ENCODE assay signal across 15 cellular contexts in genomic region chr11:45212566-45213315, GRCh38.
DNase-seq lines count a peak whose midpoint lies in the region; ATAC-seq and TF ChIP-seq lines count a peak whose summit lies in the region.
"Had no signal": no experiment of that assay in that cellular context is flagged by ENCODE, and none has a peak within 500 bp of the region (broad histone marks: within the 10 kb centered on the region; RNA-seq: fewer than 3 reads in every experiment).

No MANE protein-coding gene starts in this region.

- no peaks in the 10 kb centered on the region for H3K27me3 ChIP-seq in SK-N-SH (ENCODE audit: insufficient read depth)
- H3K27me3 ChIP-seq in smooth muscle cell (ENCODE audit: low read depth) = no peaks in the 10 kb centered on the region
- H3K27me3 ChIP-seq: esophagus muscularis mucosa, suprapubic skin had no signal

- POLR2A ChIA-PET in SK-N-SH (lab: Yijun Ruan, JAX) (no interaction called here), OCI-LY7 (lab: Charles Lee) (no interaction called here)
- POLR2A ChIA-PET in activated CD4-positive, alpha-beta memory T cell treated with anti-CD3 and anti-CD28 coated beads for 36 hours (lab: Charles Lee) = no interaction called here

- H3K27ac ChIP-seq in SK-N-SH (ENCODE audit: low read depth in 2 of 2, low read length in 1 of 2) = no peak overlapping the region
- H3K27ac ChIP-seq in OCI-LY7 (ENCODE audit: low read depth, low read length, poor library complexity, severe bottlenecking) = no peak overlapping the region
- no peak overlapping the region for H3K27ac ChIP-seq in smooth muscle cell (ENCODE audit: low read depth)
- H3K27ac ChIP-seq: SK-N-MC, suprapubic skin had no signal

- H3K79me2 ChIP-seq in SK-N-SH (ENCODE audit: insufficient read depth) = no peaks in the 10 kb centered on the region
- no peaks in the 10 kb centered on the region for H3K79me2 ChIP-seq in OCI-LY7 (ENCODE audit: insufficient read depth, low read depth, low read length)
- no peaks in the 10 kb centered on the region for H3K79me2 ChIP-seq in smooth muscle cell (ENCODE audit: low read depth)

- no peaks in the 10 kb centered on the region for H3K9me3 Mint-ChIP-seq in activated CD4-positive, alpha-beta memory T cell treated with anti-CD3 and anti-CD28 coated beads for 36 hours
- H3K9me3 Mint-ChIP-seq: activated CD4-positive, alpha-beta memory T cell treated with anti-CD3 and anti-CD28 coated beads, Interleukin-2, amount 10 ng/mL, durations not matched to agents 7 days and 5 days had no signal

- 92% methylated on average over 23 of the region's 31 CpGs for WGBS in SK-N-SH (ENCODE audit: low lambda C conversion rate)
- 84% methylated on average over 30 of the region's 31 CpGs for WGBS in smooth muscle cell (ENCODE audit: low lambda C conversion rate)

- no peaks in the 10 kb centered on the region for H3K4me1 Mint-ChIP-seq in activated CD4-positive, alpha-beta memory T cell treated with anti-CD3 and anti-CD28 coated beads for 36 hours (ENCODE audit: low read depth)

- ATAC-seq in SK-N-SH treated with all-trans-retinoic acid at 6 μM for 48 hours (no peak; the same call in 2 of the 3 replicates), HG02884 (IDR thresholded peaks at IDR 0.05; ENCODE audit: unreplicated experiment) (no peak)

- no TSS peak for BruUV-seq in OCI-LY7 (replicated peaks; lab: Mats Ljungman, UMichigan)

- intact Hi-C loops in OCI-LY7 (cut with micrococcal nuclease; ENCODE audit: unreplicated experiment) = no loop called here
- intact Hi-C loops in activated CD4-positive, alpha-beta memory T cell treated with anti-CD3 and anti-CD28 coated beads for 36 hours (cut with micrococcal nuclease) = no loop called here

- CTCF ChIA-PET in SK-N-SH (lab: Yijun Ruan, JAX) = interaction anchor here (0.7 to 2.3 kb wide), 4 partner anchors 9 to 102 kb away, joined by 3 to 7 read pairs (median 3); no protein-coding TSS in a partner anchor
- CTCF ChIA-PET in OCI-LY7 (lab: Charles Lee; ENCODE audit: unreplicated experiment) = no interaction called here
- CTCF ChIA-PET in activated CD4-positive, alpha-beta memory T cell treated with anti-CD3 and anti-CD28 coated beads for 36 hours (lab: Charles Lee) = no interaction called here

- H3F3A ChIP-seq in SK-N-SH (replicated peaks; ENCODE audit: insufficient read depth) (no peaks in the 10 kb centered on the region), smooth muscle cell (ENCODE audit: low read depth) (no peaks in the 10 kb centered on the region)

- H3K4me3 ChIP-seq in SK-N-SH (ENCODE audit: low read depth in 2 of 2, low read length in 1 of 2) (no peak overlapping the region), OCI-LY7 (ENCODE audit: low read depth, low read length, poor library complexity, severe bottlenecking) (no peak overlapping the region), fibroblast of villous mesenchyme (ENCODE audit: low read depth, low read length) (no peak overlapping the region), smooth muscle cell (no peak overlapping the region)
- H3K4me3 ChIP-seq: esophagus muscularis mucosa, SK-N-MC, suprapubic skin had no signal

- DNase-seq in SK-N-SH (no peak), OCI-LY7 (ENCODE audit: low spot score) (no peak), fibroblast of villous mesenchyme (ENCODE audit: low read depth) (no peak), smooth muscle cell (lab: John Stamatoyannopoulos, UW; ENCODE audit: unreplicated experiment) (no peak), activated gamma-delta T cell treated with Interleukin-2 at 50 U/mL for 16 hours (no peak)
- DNase-seq in activated CD4-positive, alpha-beta memory T cell treated with anti-CD3 and anti-CD28 coated beads for 36 hours = no peak
- DNase-seq: activated CD4-positive, alpha-beta memory T cell treated with anti-CD3 and anti-CD28 coated beads, Interleukin-2, amount 10 ng/mL, durations not matched to agents 7 days and 5 days; Caco-2; cortex of kidney; NCI-H2171 had no signal

- H3K9me3 ChIP-seq in SK-N-SH (no peaks in the 10 kb centered on the region), OCI-LY7 (ENCODE audit: low read length) (no peaks in the 10 kb centered on the region), smooth muscle cell (replicated peaks; ENCODE audit: low read depth) (no peaks in the 10 kb centered on the region)
- H3K9me3 ChIP-seq: Caco-2, esophagus muscularis mucosa, suprapubic skin had no signal

- H3K9ac ChIP-seq in SK-N-SH (no peak overlapping the region), smooth muscle cell (ENCODE audit: low read depth) (no peak overlapping the region)

- TF ChIP-seq CTCF in SK-N-SH (IDR thresholded peaks at IDR 0.05) (peak; percentile 38; the same call in 1 of the 2 replicates), OCI-LY7 (conservative IDR thresholded peaks at IDR 0.05; ENCODE audit: low read length) (peak; percentile 33; the same call in 1 of the 2 replicates), fibroblast of villous mesenchyme (IDR thresholded peaks at IDR 0.05; ENCODE audit: insufficient read depth, low read depth, low read length) (peak; percentile 11), smooth muscle cell (IDR thresholded peaks at IDR 0.05; ENCODE audit: borderline replicate concordance, insufficient read depth, poor library complexity, severe bottlenecking) (peak; percentile 11)

- no peaks in the 10 kb centered on the region for H4K20me1 ChIP-seq in SK-N-SH (ENCODE audit: insufficient read depth)
- H4K20me1 ChIP-seq in OCI-LY7 (ENCODE audit: insufficient read depth, low read length) = no peaks in the 10 kb centered on the region
- H4K20me1 ChIP-seq in smooth muscle cell (ENCODE audit: low read depth) = peaks cover 4% of the 10 kb centered on the region

- no peaks in the 10 kb centered on the region for H3K27me3 Mint-ChIP-seq in activated CD4-positive, alpha-beta memory T cell treated with anti-CD3 and anti-CD28 coated beads for 36 hours
- H3K27me3 Mint-ChIP-seq: activated CD4-positive, alpha-beta memory T cell treated with anti-CD3 and anti-CD28 coated beads, Interleukin-2, amount 10 ng/mL, durations not matched to agents 7 days and 5 days had no signal

- no peak overlapping the region for H3K4me3 Mint-ChIP-seq in activated CD4-positive, alpha-beta memory T cell treated with anti-CD3 and anti-CD28 coated beads for 36 hours
- H3K4me3 Mint-ChIP-seq: activated CD4-positive, alpha-beta memory T cell treated with anti-CD3 and anti-CD28 coated beads, Interleukin-2, amount 10 ng/mL, durations not matched to agents 7 days and 5 days had no signal

- TF ChIP-seq RAD21 in SK-N-SH (IDR thresholded peaks at IDR 0.05; ENCODE audit: low read length) = no peak

- H3K36me3 ChIP-seq in SK-N-SH (replicated peaks in 1 of 2; ENCODE audit: control insufficient read depth in 1 of 2, insufficient read depth in 2 of 2, low read length in 1 of 2) (peaks cover 0 to 7% of the 10 kb centered on the region in 2 experiments), OCI-LY7 (ENCODE audit: insufficient read depth, low read length) (no peaks in the 10 kb centered on the region), smooth muscle cell (ENCODE audit: low read depth) (no peaks in the 10 kb centered on the region)

- no peak overlapping the region for H3K27ac Mint-ChIP-seq in activated CD4-positive, alpha-beta memory T cell treated with anti-CD3 and anti-CD28 coated beads for 36 hours
- H3K27ac Mint-ChIP-seq: activated CD4-positive, alpha-beta memory T cell treated with anti-CD3 and anti-CD28 coated beads, Interleukin-2, amount 10 ng/mL, durations not matched to agents 7 days and 5 days had no signal

- H2AFZ ChIP-seq in SK-N-SH (ENCODE audit: low read depth) (no peak overlapping the region), OCI-LY7 (ENCODE audit: low read length) (no peak overlapping the region), smooth muscle cell (ENCODE audit: low read depth) (no peak overlapping the region)

- H3K4me1 ChIP-seq in SK-N-SH (ENCODE audit: control insufficient read depth in 1 of 2, insufficient read depth in 2 of 2, low read depth in 1 of 2, low read length in 1 of 2) = no peaks in the 10 kb centered on the region; a peak in 2 of 4 replicates
- no peaks in the 10 kb centered on the region for H3K4me1 ChIP-seq in OCI-LY7 (ENCODE audit: insufficient read depth, low read length, poor library complexity, severe bottlenecking)
- H3K4me1 ChIP-seq in smooth muscle cell (ENCODE audit: low read depth) = peaks cover 9% of the 10 kb centered on the region
- H3K4me1 ChIP-seq: Caco-2 had no signal

- peaks cover 1% of the 10 kb centered on the region for H3K36me3 Mint-ChIP-seq in activated CD4-positive, alpha-beta memory T cell treated with anti-CD3 and anti-CD28 coated beads for 36 hours

- H3K4me2 ChIP-seq in SK-N-SH = no peak overlapping the region
- no peak overlapping the region for H3K4me2 ChIP-seq in OCI-LY7 (ENCODE audit: low read length)
- H3K4me2 ChIP-seq in smooth muscle cell = no peak overlapping the region

- H3K9me2 ChIP-seq in SK-N-SH (no peaks in the 10 kb centered on the region), OCI-LY7 (ENCODE audit: insufficient read depth, low read length) (no peaks in the 10 kb centered on the region)

- no peak for TF ChIP-seq EP300 in SK-N-SH (IDR thresholded peaks at IDR 0.05; ENCODE audit: borderline replicate concordance in 1 of 2, low read depth in 1 of 2, low read length in 1 of 2)

TF ChIP-seq in SK-N-SH, 30 proteins besides CTCF, POLR2A, EP300 and RAD21:
- no peak for TF ChIP-seq PBX3 (IDR thresholded peaks at IDR 0.05)

TF ChIP-seq in SK-N-SH treated with all-trans-retinoic acid at 6 μM for 48 hours, 23 proteins besides CTCF, POLR2A, EP300 and RAD21 (continues in another document):
- TF ChIP-seq CSDC2 (CRISPR knock-in tag; IDR thresholded peaks at IDR 0.05) = no peak
- TF ChIP-seq ZC3H10 (CRISPR knock-in tag; IDR thresholded peaks at IDR 0.05) = no peak
- TF ChIP-seq RARB (CRISPR knock-in tag; IDR thresholded peaks at IDR 0.05) = no peak
- no peak for TF ChIP-seq ISL1 (CRISPR knock-in tag; IDR thresholded peaks at IDR 0.05)
- TF ChIP-seq SNAI2 (CRISPR knock-in tag; IDR thresholded peaks at IDR 0.05) = no peak
- no peak for TF ChIP-seq OSR1 (CRISPR knock-in tag; IDR thresholded peaks at IDR 0.05)
- no peak for TF ChIP-seq ZFP30 (CRISPR knock-in tag; IDR thresholded peaks at IDR 0.05)
- no peak for TF ChIP-seq GLIS3 (CRISPR knock-in tag; IDR thresholded peaks at IDR 0.05)
- TF ChIP-seq TCF4 (CRISPR knock-in tag; IDR thresholded peaks at IDR 0.05; ENCODE audit: borderline replicate concordance) = no peak
- TF ChIP-seq ZNF565 (CRISPR knock-in tag; conservative IDR thresholded peaks at IDR 0.05; ENCODE audit: low read depth) = no peak
